In the genomic region with DNA sequence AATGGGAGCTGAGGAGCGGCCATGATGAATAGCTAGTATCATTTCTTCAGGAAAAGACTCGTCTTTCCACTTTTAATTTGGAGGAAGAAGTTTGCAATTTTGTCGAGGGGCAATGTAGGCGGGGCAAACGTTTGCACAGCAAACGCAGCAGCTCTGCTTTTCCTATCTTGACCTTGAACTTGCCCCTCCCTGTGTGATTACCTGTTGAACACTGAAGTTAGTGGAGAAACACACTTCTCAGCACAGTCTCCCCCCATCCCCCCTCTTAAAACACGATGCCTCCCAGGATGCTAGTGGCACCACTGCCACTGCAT, we compare ENCODE assay signal across 9 cellular contexts. TPM values are rescaled to one million over a fixed set of nuclear protein-coding genes. Genes with fewer than 3 reads are reported as not detected.
DNase-seq lines count a peak whose midpoint lies in the region; ATAC-seq, FAIRE-seq and TF ChIP-seq lines count a peak whose summit lies in the region.
"Had no signal": no experiment of that assay in that cellular context is flagged by ENCODE, and none has a peak within 500 bp of the region (broad histone marks: within the 10 kb centered on the region; RNA-seq: fewer than 3 reads in every experiment).

No MANE protein-coding gene starts in this region.

- H3K4me2 ChIP-seq in HepG2 (ENCODE audit: low read depth, low read length) = peak overlapping the region; percentile 90

- no peak for FAIRE-seq in HepG2 (lab: Jason Lieb, UNC)

- intact Hi-C loops in activated CD4-positive, alpha-beta T cell treated with anti-CD3 and anti-CD28 coated beads for 36 hours (cut with DNase I, micrococcal nuclease) = no loop called here
- intact Hi-C loops in HepG2 (cut with micrococcal nuclease; ENCODE audit: unreplicated experiment) = no loop called here

- peaks cover 4% of the 10 kb centered on the region; the same call in 1 of the 2 replicates for H4K20me1 ChIP-seq in HepG2 (ENCODE audit: insufficient read depth, low read length)

- peaks cover 15% of the 10 kb centered on the region for H3K4me1 Mint-ChIP-seq in activated CD4-positive, alpha-beta T cell treated with anti-CD3 and anti-CD28 coated beads for 36 hours
- peaks cover 9% of the 10 kb centered on the region for H3K4me1 Mint-ChIP-seq in activated naive CD8-positive, alpha-beta T cell treated with anti-CD3 and anti-CD28 coated beads, Interleukin-2, amount 10 ng/mL, durations not matched to agents 7 days and 5 days

- H3K9ac ChIP-seq in HepG2 (ENCODE audit: insufficient read depth, low read depth, low read length) (peak overlapping the region; percentile 97), subcutaneous abdominal adipose tissue (ENCODE audit: low read length in 5 of 5) (peak overlapping the region in 4 of 5 donors; percentile 70 to 86 (median 77))

- no peak for DNase-seq in activated CD4-positive, alpha-beta T cell treated with anti-CD3 and anti-CD28 coated beads for 36 hours
- DNase-seq in activated CD4-positive, alpha-beta T cell treated with anti-CD3 and anti-CD28 coated beads, Interleukin-2, amount 50 U/mL, for 4 hours = no peak
- no peak for DNase-seq in activated naive CD8-positive, alpha-beta T cell treated with anti-CD3 and anti-CD28 coated beads, Interleukin-2, amount 10 ng/mL, durations not matched to agents 7 days and 5 days
- DNase-seq in HepG2 (ENCODE audit: low spot score) (no peak), ecto neural progenitor cell (ENCODE audit: low spot score) (no peak), DMS79 (lab: John Stamatoyannopoulos, UW) (no peak)

- POLR2A ChIA-PET in activated CD4-positive, alpha-beta T cell treated with anti-CD3 and anti-CD28 coated beads for 36 hours (lab: Charles Lee) = no interaction called here
- POLR2A ChIA-PET in activated naive CD8-positive, alpha-beta T cell treated with anti-CD3 and anti-CD28 coated beads, Interleukin-2, amount 10 ng/mL, durations not matched to agents 7 days and 5 days (lab: Charles Lee) = no interaction called here
- POLR2A ChIA-PET in HepG2 (lab: Yijun Ruan, JAX) = interaction anchor here (0.8 to 3.7 kb wide), 6 partner anchors 11 to 258 kb away, joined by 3 to 68 read pairs (median 10); a partner anchor contains a TSS

- H3K9me3 ChIP-seq in HepG2 (ENCODE audit: low read length) (peaks cover 11% of the 10 kb centered on the region), subcutaneous abdominal adipose tissue (ENCODE audit: control insufficient read depth in 5 of 5, low read length in 5 of 5) (peaks cover 0 to 3% (median 2%) of the 10 kb centered on the region in 5 donors)

- TF ChIP-seq EP300 in HepG2 (IDR thresholded peaks at IDR 0.05; ENCODE audit: low read depth in 2 of 2, low read length in 2 of 2) (no peak), HepG2 (CRISPR knock-in tag; IDR thresholded peaks at IDR 0.05; ENCODE audit: borderline replicate concordance) (no peak)

- TF ChIP-seq POLR2A in HepG2 (IDR thresholded peaks at IDR 0.05; ENCODE audit: insufficient read depth in 1 of 2, low read depth in 2 of 2, low read length in 2 of 2) (no peak), GM18505 (IDR thresholded peaks at IDR 0.05; ENCODE audit: borderline replicate concordance, extremely low read depth, insufficient read depth, insufficient read length) (no peak)

- peaks cover 46% of the 10 kb centered on the region for H3K27me3 Mint-ChIP-seq in activated CD4-positive, alpha-beta T cell treated with anti-CD3 and anti-CD28 coated beads for 36 hours
- H3K27me3 Mint-ChIP-seq in activated naive CD8-positive, alpha-beta T cell treated with anti-CD3 and anti-CD28 coated beads, Interleukin-2, amount 10 ng/mL, durations not matched to agents 7 days and 5 days = peaks cover 69% of the 10 kb centered on the region

- in situ Hi-C loops in HepG2 (cut with HindIII; ENCODE audit: extremely low pct_ligation_motif_present, low pct_unique_long_range_greater_than_20kb) = loop anchor here (25.0 kb wide), 1 partner anchor 417 kb away; no protein-coding TSS in a partner anchor

- peak overlapping the region; percentile 79 to 91 (median 87); a peak in 5 of 6 replicates for H3K4me3 ChIP-seq in HepG2 (replicated peaks in 1 of 3; ENCODE audit: insufficient read depth in 1 of 3, low read depth in 2 of 3, low read length in 3 of 3)
- peak overlapping the region; percentile 75 to 90 (median 78) for H3K4me3 ChIP-seq in subcutaneous abdominal adipose tissue (ENCODE audit: low read depth in 1 of 5, low read length in 5 of 5)

- CTCF ChIA-PET in activated CD4-positive, alpha-beta T cell treated with anti-CD3 and anti-CD28 coated beads for 36 hours (lab: Charles Lee) = interaction anchor here (0.8 kb wide), 1 partner anchor 152 kb away, joined by 3 read pairs; no protein-coding TSS in a partner anchor
- CTCF ChIA-PET in HepG2 (lab: Yijun Ruan, JAX; ENCODE audit: low intra/inter-chr PET ratio, low total read pairs) = no interaction called here

- TF ChIP-seq RAD21 in HepG2 (CRISPR knock-in tag; IDR thresholded peaks at IDR 0.05) = no peak

- peak overlapping the region; percentile 71 for H3K4me3 Mint-ChIP-seq in activated CD4-positive, alpha-beta T cell treated with anti-CD3 and anti-CD28 coated beads for 36 hours
- peak overlapping the region; percentile 75 for H3K4me3 Mint-ChIP-seq in activated naive CD8-positive, alpha-beta T cell treated with anti-CD3 and anti-CD28 coated beads, Interleukin-2, amount 10 ng/mL, durations not matched to agents 7 days and 5 days

- H3K79me2 ChIP-seq in HepG2 (ENCODE audit: insufficient read depth, low read length) = peaks cover 35% of the 10 kb centered on the region

- H3K4me1 ChIP-seq in HepG2 (ENCODE audit: insufficient read depth, low read length) = peaks cover 69% of the 10 kb centered on the region
- peaks cover 3 to 64% (median 52%) of the 10 kb centered on the region in 5 donors for H3K4me1 ChIP-seq in subcutaneous abdominal adipose tissue (ENCODE audit: control insufficient read depth in 5 of 5, insufficient read depth in 5 of 5, low read length in 5 of 5)

- TF ChIP-seq CTCF in HepG2 (CRISPR knock-in tag; IDR thresholded peaks at IDR 0.05) = no peak

- 24% methylated on average over 7 of the region's 7 CpGs for WGBS in HepG2 (ENCODE audit: low lambda C conversion rate)

- peaks cover 1 to 7% of the 10 kb centered on the region in 2 experiments; a peak in 1 of 5 replicates for H3K36me3 ChIP-seq in HepG2 (replicated peaks in 1 of 2; ENCODE audit: control insufficient read depth in 1 of 2, insufficient read depth in 2 of 2, low read length in 2 of 2)
- no peaks in the 10 kb centered on the region for H3K36me3 ChIP-seq in subcutaneous abdominal adipose tissue (ENCODE audit: control insufficient read depth in 5 of 5, insufficient read depth in 5 of 5, low read length in 5 of 5)

- ATAC-seq in activated CD4-positive, alpha-beta T cell treated with anti-CD3 and anti-CD28 coated beads for 36 hours = no peak
- no peak for ATAC-seq in activated naive CD8-positive, alpha-beta T cell treated with anti-CD3 and anti-CD28 coated beads, Interleukin-2, amount 10 ng/mL, durations not matched to agents 7 days and 5 days (ENCODE audit: low read depth)
- ATAC-seq in HepG2 (no peak), GM18505 (IDR thresholded peaks at IDR 0.05; ENCODE audit: unreplicated experiment) (no peak)

- H3K27ac Mint-ChIP-seq in activated CD4-positive, alpha-beta T cell treated with anti-CD3 and anti-CD28 coated beads for 36 hours = peak overlapping the region; percentile 65
- no peak overlapping the region for H3K27ac Mint-ChIP-seq in activated naive CD8-positive, alpha-beta T cell treated with anti-CD3 and anti-CD28 coated beads, Interleukin-2, amount 10 ng/mL, durations not matched to agents 7 days and 5 days

- peaks cover 2% of the 10 kb centered on the region for H3K9me3 Mint-ChIP-seq in activated CD4-positive, alpha-beta T cell treated with anti-CD3 and anti-CD28 coated beads for 36 hours (ENCODE audit: low read depth)
- no peaks in the 10 kb centered on the region for H3K9me3 Mint-ChIP-seq in activated naive CD8-positive, alpha-beta T cell treated with anti-CD3 and anti-CD28 coated beads, Interleukin-2, amount 10 ng/mL, durations not matched to agents 7 days and 5 days

- no peak overlapping the region for H2AFZ ChIP-seq in HepG2 (ENCODE audit: low read length)

- no TSS peak for BruUV-seq in HepG2 (replicated peaks; lab: Mats Ljungman, UMichigan)

- H3K27ac ChIP-seq in HepG2 (ENCODE audit: extremely low read length, insufficient read depth, low read length) (peak overlapping the region; percentile 89), subcutaneous abdominal adipose tissue (ENCODE audit: low read depth, low read length) (peak overlapping the region; percentile 84)

- no peaks in the 10 kb centered on the region for H3K36me3 Mint-ChIP-seq in activated CD4-positive, alpha-beta T cell treated with anti-CD3 and anti-CD28 coated beads for 36 hours (ENCODE audit: low read depth)
- H3K36me3 Mint-ChIP-seq in activated naive CD8-positive, alpha-beta T cell treated with anti-CD3 and anti-CD28 coated beads, Interleukin-2, amount 10 ng/mL, durations not matched to agents 7 days and 5 days = no peaks in the 10 kb centered on the region

- H3K27me3 ChIP-seq in HepG2 (ENCODE audit: control insufficient read depth in 1 of 2, insufficient read depth in 2 of 2, low read length in 2 of 2) (no peaks in the 10 kb centered on the region), subcutaneous abdominal adipose tissue (ENCODE audit: control insufficient read depth in 5 of 5, insufficient read depth in 4 of 5, low read length in 5 of 5) (no peaks in the 10 kb centered on the region)

RNA-seq across cellular contexts. Expression of a gene that starts 0.2 kb away (rescaled TPM):
- total RNA-seq in activated CD4-positive, alpha-beta T cell treated with anti-CD3 and anti-CD28 coated beads for 36 hours = 1 to 10 TPM; 1.8 to 2.7 TPM
- total RNA-seq in activated naive CD8-positive, alpha-beta T cell treated with anti-CD3 and anti-CD28 coated beads, Interleukin-2, amount 10 ng/mL, durations not matched to agents 7 days and 5 days = under 1 TPM; 0.25 to 0.26 TPM
- 27.3 and 38.3 TPM in 2 replicates for total RNA-seq in HepG2 (2016; rRNA removed; fragmentation: Illumina TruSeq; extraction: Trizol)
- 5.5 and 6.0 TPM in 2 replicates for total RNA-seq in HepG2 (2016; cell fraction: cytosol; rRNA removed; fragmentation: Illumina TruSeq; extraction: Trizol; ENCODE audit: low read depth)
- total RNA-seq in HepG2 (2016; cell fraction: insoluble cytoplasmic fraction; rRNA removed; fragmentation: Illumina TruSeq; extraction: Trizol) = 26.6 and 39.0 TPM in 2 replicates
- total RNA-seq in HepG2 (2016; cell fraction: membrane; rRNA removed; fragmentation: Illumina TruSeq; extraction: Trizol) = 18.7 and 19.7 TPM in 2 replicates
- total RNA-seq in HepG2 (2016; cell fraction: nucleus; rRNA removed; fragmentation: Illumina TruSeq; extraction: Trizol) = 31.3 and 32.0 TPM in 2 replicates
- polyA plus RNA-seq in HepG2 (2011; rRNA removed) = 48.6 and 50.2 TPM in 2 replicates
- 39.7 and 52.6 TPM in 2 replicates for polyA plus RNA-seq in HepG2 (2011; cell fraction: cytosol; rRNA removed)
- 15.9 and 17.5 TPM in 2 replicates for polyA plus RNA-seq in HepG2 (2011; cell fraction: nucleus; rRNA removed)
- polyA plus RNA-seq in HepG2 (2012) = 42.2 and 43.1 TPM in 2 replicates
- 4.6 and 4.8 TPM in 2 replicates for polyA plus RNA-seq in HepG2 (2016; cell fraction: cytosol; fragmentation: Illumina TruSeq; extraction: Trizol; ENCODE audit: low read depth)
- 30.3 and 31.0 TPM in 2 replicates for polyA plus RNA-seq in HepG2 (2016; cell fraction: insoluble cytoplasmic fraction; fragmentation: Illumina TruSeq; extraction: Trizol; ENCODE audit: low read depth)
- polyA plus RNA-seq in HepG2 (2016; cell fraction: membrane; fragmentation: Illumina TruSeq; extraction: Trizol; ENCODE audit: low read depth) = 12.2 and 13.0 TPM in 2 replicates
- polyA plus RNA-seq in HepG2 (2016; cell fraction: nucleus; fragmentation: Illumina TruSeq; extraction: Trizol; ENCODE audit: insufficient read depth, low read depth) = 41.8 and 43.0 TPM in 2 replicates
- polyA minus RNA-seq in HepG2 (2011; rRNA and poly(A)+ RNA removed; ENCODE audit: low replicate concordance) = 22.7 and 36.9 TPM in 2 replicates
- 30.9 and 36.0 TPM in 2 replicates for polyA minus RNA-seq in HepG2 (2011; cell fraction: cytosol; rRNA and poly(A)+ RNA removed)
- polyA minus RNA-seq in HepG2 (2011; cell fraction: nucleus; rRNA and poly(A)+ RNA removed) = 19.7 and 20.1 TPM in 2 replicates
- total RNA-seq: T-helper 1 cell treated with Interleukin-12 subunit alpha and Interleukin-12 subunit beta and Interleukin-4 antibody, amounts not matched to agents 30 ng/mL and 1 ng/mL, for 36 hours had no signal

RNA-seq across cellular contexts. Expression of a gene that starts 3.6 kb away (rescaled TPM):
- not detected for total RNA-seq in activated CD4-positive, alpha-beta T cell treated with anti-CD3 and anti-CD28 coated beads for 36 hours
- total RNA-seq in activated naive CD8-positive, alpha-beta T cell treated with anti-CD3 and anti-CD28 coated beads, Interleukin-2, amount 10 ng/mL, durations not matched to agents 7 days and 5 days = not detected
- total RNA-seq in HepG2 (2016; rRNA removed; fragmentation: Illumina TruSeq; extraction: Trizol) = 1.2 and 1.8 TPM in 2 replicates
- 0.18 and 1.0 TPM in 2 replicates for total RNA-seq in HepG2 (2016; cell fraction: cytosol; rRNA removed; fragmentation: Illumina TruSeq; extraction: Trizol; ENCODE audit: low read depth)
- 1.8 and 2.1 TPM in 2 replicates for total RNA-seq in HepG2 (2016; cell fraction: insoluble cytoplasmic fraction; rRNA removed; fragmentation: Illumina TruSeq; extraction: Trizol)
- total RNA-seq in HepG2 (2016; cell fraction: membrane; rRNA removed; fragmentation: Illumina TruSeq; extraction: Trizol) = 0.87 and 1.1 TPM in 2 replicates
- 1.9 and 2.2 TPM in 2 replicates for total RNA-seq in HepG2 (2016; cell fraction: nucleus; rRNA removed; fragmentation: Illumina TruSeq; extraction: Trizol)
- 0.96 and 1.5 TPM in 2 replicates for polyA plus RNA-seq in HepG2 (2011; rRNA removed)
- polyA plus RNA-seq in HepG2 (2011; cell fraction: cytosol; rRNA removed) = 1.2 and 1.3 TPM in 2 replicates
- polyA plus RNA-seq in HepG2 (2011; cell fraction: nucleus; rRNA removed) = 2.2 and 3.0 TPM in 2 replicates
- 1.9 and 2.0 TPM in 2 replicates for polyA plus RNA-seq in HepG2 (2012)
- 0.26 and 0.75 TPM in 2 replicates for polyA plus RNA-seq in HepG2 (2016; cell fraction: cytosol; fragmentation: Illumina TruSeq; extraction: Trizol; ENCODE audit: low read depth)
- 1.8 and 2.8 TPM in 2 replicates for polyA plus RNA-seq in HepG2 (2016; cell fraction: insoluble cytoplasmic fraction; fragmentation: Illumina TruSeq; extraction: Trizol; ENCODE audit: low read depth)
- 1.2 and 1.4 TPM in 2 replicates for polyA plus RNA-seq in HepG2 (2016; cell fraction: membrane; fragmentation: Illumina TruSeq; extraction: Trizol; ENCODE audit: low read depth)
- polyA plus RNA-seq in HepG2 (2016; cell fraction: nucleus; fragmentation: Illumina TruSeq; extraction: Trizol; ENCODE audit: insufficient read depth, low read depth) = 2.7 and 3.9 TPM in 2 replicates
- polyA minus RNA-seq in HepG2 (2011; rRNA and poly(A)+ RNA removed; ENCODE audit: low replicate concordance) = 2.6 TPM in 1 of 2 replicates, not detected in the other
- 0.53 and 0.79 TPM in 2 replicates for polyA minus RNA-seq in HepG2 (2011; cell fraction: cytosol; rRNA and poly(A)+ RNA removed)
- 5.5 and 6.3 TPM in 2 replicates for polyA minus RNA-seq in HepG2 (2011; cell fraction: nucleus; rRNA and poly(A)+ RNA removed)
- total RNA-seq: T-helper 1 cell treated with Interleukin-12 subunit alpha and Interleukin-12 subunit beta and Interleukin-4 antibody, amounts not matched to agents 30 ng/mL and 1 ng/mL, for 36 hours had no signal
